In the genomic region with DNA sequence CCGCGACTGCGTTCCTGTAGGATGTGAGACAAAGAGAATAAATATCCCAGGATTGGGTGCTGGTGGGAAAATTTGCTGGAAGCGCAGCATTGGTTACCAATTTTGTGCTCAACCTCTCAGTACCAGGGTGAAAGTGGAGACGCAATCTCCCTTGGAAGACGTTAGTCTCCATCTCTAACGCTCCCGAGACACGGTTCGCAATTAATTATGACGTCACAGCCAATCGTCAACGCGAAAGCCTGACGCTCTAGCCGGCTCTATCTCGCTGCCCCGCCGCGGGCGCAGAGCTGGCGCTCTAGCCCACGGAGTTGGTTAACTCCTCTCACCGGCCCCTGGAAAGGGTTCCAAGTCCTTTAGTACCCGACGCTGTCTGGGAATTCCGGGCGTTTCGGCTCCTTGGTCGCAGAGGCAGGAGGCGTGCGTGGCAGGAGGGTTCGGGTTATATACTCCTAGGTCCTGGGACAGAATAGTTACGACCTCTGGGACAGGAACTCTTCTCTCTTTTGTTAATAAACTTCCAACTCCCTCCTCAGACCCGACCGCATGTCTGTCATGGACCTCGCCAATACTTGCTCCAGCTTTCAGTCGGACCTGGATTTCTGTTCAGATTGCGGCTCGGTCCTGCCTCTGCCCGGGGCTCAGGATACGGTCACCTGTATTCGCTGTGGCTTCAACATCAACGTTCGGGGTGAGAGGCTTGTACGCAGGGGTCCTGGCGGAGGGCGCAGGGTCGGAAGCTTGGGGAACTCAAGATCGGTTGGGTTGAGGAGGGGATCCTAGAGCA, we compare ENCODE assay signal across 8 cellular contexts. TPM values are rescaled to one million over a fixed set of nuclear protein-coding genes. Genes with fewer than 3 reads are reported as not detected.
DNase-seq lines count a peak whose midpoint lies in the region; ATAC-seq and TF ChIP-seq lines count a peak whose summit lies in the region.

A gene with protein sequence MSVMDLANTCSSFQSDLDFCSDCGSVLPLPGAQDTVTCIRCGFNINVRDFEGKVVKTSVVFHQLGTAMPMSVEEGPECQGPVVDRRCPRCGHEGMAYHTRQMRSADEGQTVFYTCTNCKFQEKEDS (plus strand): TSS at position 284 of the 784 bp plus-strand sequence. CDS start 260 bp downstream, at position 544.

- peak within 1 kb of the TSS; percentile 87 for H3K4me3 ChIP-seq in CD8-positive, alpha-beta T cell (ENCODE audit: low read depth, low read length)
- H3K4me3 ChIP-seq in effector memory CD4-positive, alpha-beta T cell (ENCODE audit: insufficient read depth, low read depth, low read length, poor library complexity, severe bottlenecking), result peak within 1 kb of the TSS; percentile 94

- H3K4me1 Mint-ChIP-seq in CD8-positive, alpha-beta T cell (ENCODE audit: low read depth), result peaks cover 55% of the 10 kb centered on the region

- H3K4me1 ChIP-seq in CD8-positive, alpha-beta T cell (ENCODE audit: insufficient read depth, low read length), result peaks cover 29% of the 10 kb centered on the region
- H3K4me1 ChIP-seq in effector memory CD4-positive, alpha-beta T cell (ENCODE audit: control insufficient read depth, insufficient read depth, low read length, poor library complexity, severe bottlenecking), result peaks cover 15% of the 10 kb centered on the region

- no peaks in the 10 kb centered on the region for H3K27me3 Mint-ChIP-seq in CD8-positive, alpha-beta T cell (ENCODE audit: low read depth)

- POLR2A ChIA-PET in CD8-positive, alpha-beta T cell (lab: Charles Lee), result interaction anchor here (0.6 to 2.2 kb wide), 3 partner anchors 14 to 554 kb away, joined by 3 to 11 read pairs (median 4); a partner anchor contains a TSS

- peaks cover 59% of the 10 kb centered on the region for H3K36me3 Mint-ChIP-seq in CD8-positive, alpha-beta T cell

- CTCF ChIA-PET in CD8-positive, alpha-beta T cell (lab: Charles Lee), result interaction anchor here (0.8 to 1.7 kb wide), 3 partner anchors 42 to 213 kb away, joined by 3 to 4 read pairs (median 3); no protein-coding TSS in a partner anchor

- intact Hi-C loops in CD8-positive, alpha-beta T cell (cut with DNase I, micrococcal nuclease), result loop anchor here (1.0 to 10.0 kb wide), 11 partner anchors 14 to 1979 kb away; a partner anchor contains a TSS

- no peak for TF ChIP-seq CTCF in CD8-positive, alpha-beta T cell (IDR thresholded peaks at IDR 0.05)

- ATAC-seq in CD8-positive, alpha-beta T cell, result peak; percentile 87
- ATAC-seq in GM19468 (IDR thresholded peaks at IDR 0.05; ENCODE audit: extremely low read depth, unreplicated experiment), result peak; percentile 83

- H3K36me3 ChIP-seq in CD8-positive, alpha-beta T cell (ENCODE audit: insufficient read depth, low read length), result peaks cover 5% of the 10 kb centered on the region
- H3K36me3 ChIP-seq in effector memory CD4-positive, alpha-beta T cell (ENCODE audit: control insufficient read depth, insufficient read depth, low read length), result peaks cover 7% of the 10 kb centered on the region

- H3K9me3 ChIP-seq in CD8-positive, alpha-beta T cell (ENCODE audit: low read length), result no peaks in the 10 kb centered on the region
- H3K9me3 ChIP-seq in effector memory CD4-positive, alpha-beta T cell (ENCODE audit: control insufficient read depth, low read length), result no peaks in the 10 kb centered on the region

- peak within 1 kb of the TSS; percentile 99 for H3K27ac Mint-ChIP-seq in CD8-positive, alpha-beta T cell

- H3K27me3 ChIP-seq in CD8-positive, alpha-beta T cell (ENCODE audit: insufficient read depth, low read length), result no peaks in the 10 kb centered on the region
- H3K27me3 ChIP-seq in effector memory CD4-positive, alpha-beta T cell (replicated peaks; ENCODE audit: control insufficient read depth, insufficient read depth, low read length, poor library complexity, severe bottlenecking), result no peaks in the 10 kb centered on the region

- peak within 1 kb of the TSS; percentile 97 for H3K4me3 Mint-ChIP-seq in CD8-positive, alpha-beta T cell

- H3K9me3 Mint-ChIP-seq in CD8-positive, alpha-beta T cell, result no peaks in the 10 kb centered on the region

- H3K27ac ChIP-seq in CD8-positive, alpha-beta T cell (ENCODE audit: low read depth, low read length), result peak within 1 kb of the TSS; percentile 89
- peak within 1 kb of the TSS; percentile 93 for H3K27ac ChIP-seq in effector memory CD4-positive, alpha-beta T cell (ENCODE audit: insufficient read depth, low read length, poor library complexity, severe bottlenecking)

- DNase-seq in CD8-positive, alpha-beta T cell, result peak; percentile 68 to 93 (median 86)
- DNase-seq in HT1080 (ENCODE audit: low read depth) (peak; percentile 88), NOMO-1 treated with DMSO at 0.1 percent for 48 hours (lab: John Stamatoyannopoulos, UW; ENCODE audit: unreplicated experiment) (peak; percentile 95), medulla oblongata (ENCODE audit: extremely low spot score) (peak; percentile 98)
- DNase-seq in activated CD8-positive, alpha-beta memory T cell treated with anti-CD3 and anti-CD28 coated beads for 4 hours (ENCODE audit: low read depth in 2 of 2), result peak; percentile 70 to 79
- peak; percentile 73 to 81 (median 74) for DNase-seq in effector memory CD4-positive, alpha-beta T cell
- peak; percentile 82 for DNase-seq in stimulated activated CD8-positive, alpha-beta memory T cell treated with anti-CD3 and anti-CD28 coated beads, Interleukin-12 subunit alpha, Interleukin-12 subunit beta, amount 100 ng/mL, for 1 hour (ENCODE audit: low read depth)

RNA-seq across cellular contexts. Expression of the gene that starts here (rescaled TPM):
- 10 to 100 TPM; 26.6 to 30.7 TPM for total RNA-seq in CD8-positive, alpha-beta T cell
- 56.6 and 62.5 TPM in 2 replicates for total RNA-seq in HT1080 (2014; rRNA removed; shearing (Covaris generic))
- polyA plus RNA-seq in HT1080 (2015; cell fraction: cytosol; rRNA removed), result 50.6 and 55.5 TPM in 2 replicates
- polyA plus RNA-seq in HT1080 (2015; cell fraction: nucleus; rRNA removed), result 28.9 and 32.4 TPM in 2 replicates

Comparison
In these comparisons a context has a peak if more than half of its experiments do, and no peak if none do; other contexts are left out.
1. Peak in every context shown above with its lines: DNase-seq, ATAC-seq, H3K4me3 ChIP-seq and H3K27ac ChIP-seq.